In genomic region chr6:48474764-48475674, GRCh38 we compare ENCODE assay signal across 32 cellular contexts.
DNase-seq lines count a peak whose midpoint lies in the region; TF ChIP-seq lines count a peak whose summit lies in the region.
"Had no signal": no experiment of that assay in that cellular context is flagged by ENCODE, and none has a peak within 500 bp of the region (broad histone marks: within the 10 kb centered on the region; RNA-seq: fewer than 3 reads in every experiment).

No MANE protein-coding gene starts in this region.

- intact Hi-C loops in dorsolateral prefrontal cortex (cut with DNase I), result no loop called here

- H3K27me3 ChIP-seq in dorsolateral prefrontal cortex, result peaks cover 0 to 7% (median 0%) of the 10 kb centered on the region in 45 donors
- H3K27me3 ChIP-seq: BE2C had no signal

- H3K27ac ChIP-seq in dorsolateral prefrontal cortex, result no peak overlapping the region
- H3K27ac ChIP-seq: SK-N-MC had no signal

- DNase-seq in HPDE6-E6E7 (ENCODE audit: extremely low spot score) (peak; percentile 10), NCI-H446 (lab: John Stamatoyannopoulos, UW) (peak; percentile 46 to 70), choroid plexus epithelial cell (ENCODE audit: low read depth) (peak; percentile 2), islet precursor cell (peak; percentile 54), NCI-H526 (lab: John Stamatoyannopoulos, UW) (no peak), dorsolateral prefrontal cortex (no peak)
- DNase-seq in activated naive CD4-positive, alpha-beta T cell treated with Interleukin-2 at 50 U/mL for 16 hours, result no peak
- no peak for DNase-seq in stimulated activated naive CD4-positive, alpha-beta T cell (lab: John Stamatoyannopoulos, UW)
- DNase-seq: ACHN; activated B cell treated with CpG ODN at 0.5 μM for 24 hours; activated CD4-positive, alpha-beta T cell treated with anti-CD3 and anti-CD28 coated beads, Interleukin-2, amount 50 U/mL, for 1 hour; activated effector memory CD4-positive, alpha-beta T cell treated with anti-CD3 and anti-CD28 coated beads, Interleukin-2, amount 50 U/mL, for 16 hours; activated naive CD8-positive, alpha-beta T cell treated with anti-CD3 and anti-CD28 coated beads for 36 hours; activated T-cell treated with anti-CD3 and anti-CD28 coated beads, Interleukin-2, amount 50 U/mL, for 24 hours; aorta; BE2C; caudate nucleus; CD8-positive, alpha-beta T cell; EL; endodermal cell; glutamatergic neuron; left ventricle myocardium superior; midbrain; naive thymus-derived CD4-positive, alpha-beta T cell; NCI-H1417; NCI-H2081 treated with DMSO at 0.1 percent for 48 hours; NCI-H226; nucleus accumbens; substantia nigra had no signal

- H3K4me3 ChIP-seq in choroid plexus epithelial cell (ENCODE audit: low read depth, low read length), result no peak overlapping the region
- no peak overlapping the region for H3K4me3 ChIP-seq in dorsolateral prefrontal cortex
- H3K4me3 ChIP-seq: GM23338, K562, SK-N-MC had no signal

- no peak for TF ChIP-seq CTCF in choroid plexus epithelial cell (conservative IDR thresholded peaks at IDR 0.05; ENCODE audit: low read depth, low read length)
- no peak for TF ChIP-seq CTCF in dorsolateral prefrontal cortex (IDR thresholded peaks at IDR 0.05 in 54 of 56, conservative IDR thresholded peaks at IDR 0.05 in 2 of 56; ENCODE audit: low read depth in 1 of 56, partially characterized antibody in 56 of 56)

Comparison
In these comparisons a context has a peak if more than half of its experiments do, and no peak if none do; other contexts are left out.
1. DNase-seq: peak in HPDE6-E6E7 (single experiment), NCI-H446 (2 of 2), choroid plexus epithelial cell (single experiment) and islet precursor cell (single experiment); none in NCI-H526 (0 of 2), activated naive CD4-positive, alpha-beta T cell treated with Interleukin-2 at 50 U/mL for 16 hours (single experiment), dorsolateral prefrontal cortex (0 of 10) and stimulated activated naive CD4-positive, alpha-beta T cell (0 of 6).